In genomic region chr14:73238941-73239340, GRCh38 we compare ENCODE assay signal across 8 cellular contexts. TPM values are rescaled to one million over a fixed set of nuclear protein-coding genes. Genes with fewer than 3 reads are reported as not detected.
DNase-seq lines count a peak whose midpoint lies in the region; ATAC-seq and TF ChIP-seq lines count a peak whose summit lies in the region.
"Had no signal": no experiment of that assay in that cellular context is flagged by ENCODE, and none has a peak within 500 bp of the region (broad histone marks: within the 10 kb centered on the region; RNA-seq: fewer than 3 reads in every experiment).

No MANE protein-coding gene starts in this region.

- no peak overlapping the region for H4K5ac ChIP-seq in H9 (ENCODE audit: insufficient read length, low read depth, low read length)

- TF ChIP-seq CTCF in H9 (conservative IDR thresholded peaks at IDR 0.05) = no peak
- no peak for TF ChIP-seq CTCF in SK-N-SH (IDR thresholded peaks at IDR 0.05)
- no peak for TF ChIP-seq CTCF in thyroid gland (IDR thresholded peaks at IDR 0.05)

- H3K4me2 ChIP-seq in H9 (ENCODE audit: insufficient read depth, insufficient read length, low read length) (peak overlapping the region; percentile 47), SK-N-SH (peak overlapping the region; percentile 46; the same call in 1 of the 2 replicates)

- H2BK5ac ChIP-seq in H9 (ENCODE audit: insufficient read length, low read length) = no peak overlapping the region

- intact Hi-C loops in thyroid gland (cut with DNase I) = no loop called here

- H3K4me3 ChIP-seq in SK-N-SH (ENCODE audit: low read depth in 2 of 2, low read length in 1 of 2) = no peak overlapping the region
- H3K4me3 ChIP-seq in skeletal muscle cell (ENCODE audit: low read depth, low read length) = peak overlapping the region; percentile 13
- H3K4me3 ChIP-seq in thyroid gland (replicated peaks in 1 of 3) = peak overlapping the region in 1 of 3 donors; percentile 69

- peaks cover 7% of the 10 kb centered on the region for H3F3A ChIP-seq in SK-N-SH (replicated peaks; ENCODE audit: insufficient read depth)

- peaks cover 50 to 59% of the 10 kb centered on the region in 2 experiments for H3K4me1 Mint-ChIP-seq in H9

- H3K27me3 Mint-ChIP-seq in H9 (ENCODE audit: low read depth) = peaks cover 71% of the 10 kb centered on the region

- H3K23ac ChIP-seq in H9 (ENCODE audit: insufficient read length, low read depth, low read length) = no peak overlapping the region

- no peak overlapping the region for H3K56ac ChIP-seq in H9 (ENCODE audit: insufficient read length, low read depth, low read length)

- H4K20me1 ChIP-seq in H9 (ENCODE audit: control insufficient read depth, insufficient read depth, insufficient read length) = no peaks in the 10 kb centered on the region
- no peaks in the 10 kb centered on the region for H4K20me1 ChIP-seq in SK-N-SH (ENCODE audit: insufficient read depth)

- POLR2A ChIA-PET in SK-N-SH (lab: Yijun Ruan, JAX) = no interaction called here

- H3K36me3 Mint-ChIP-seq in H9 (ENCODE audit: insufficient read depth in 1 of 3, low read depth in 3 of 3) = peaks cover 0 to 3% (median 0%) of the 10 kb centered on the region in 3 experiments; a peak in 1 of 7 replicates

- H3K79me2 ChIP-seq in H9 (ENCODE audit: insufficient read depth, low read length) = no peaks in the 10 kb centered on the region
- no peaks in the 10 kb centered on the region for H3K79me2 ChIP-seq in SK-N-SH (ENCODE audit: insufficient read depth)

- TF ChIP-seq RAD21 in SK-N-SH (IDR thresholded peaks at IDR 0.05; ENCODE audit: low read length) = no peak

- H3K9ac ChIP-seq in H9 (ENCODE audit: extremely low read depth, insufficient read length, low read length) (no peak overlapping the region), SK-N-SH (no peak overlapping the region)

- H3K4me3 Mint-ChIP-seq in H9 = peak overlapping the region; percentile 55 to 77

- peaks cover 16% of the 10 kb centered on the region for H3K23me2 ChIP-seq in H9 (ENCODE audit: insufficient read length, low read depth, low read length, poor library complexity, severe bottlenecking)

- H3K27me3 ChIP-seq in H9 (ENCODE audit: insufficient read depth, low read length) (peaks cover 20% of the 10 kb centered on the region), SK-N-SH (ENCODE audit: insufficient read depth) (peaks cover 39% of the 10 kb centered on the region), thyroid gland (no peaks in the 10 kb centered on the region)

- no peak overlapping the region for H2BK15ac ChIP-seq in H9 (ENCODE audit: low read depth, low read length)

- H3K36me3 ChIP-seq in SK-N-SH (replicated peaks in 1 of 2; ENCODE audit: control insufficient read depth in 1 of 2, insufficient read depth in 2 of 2, low read length in 1 of 2) (no peaks in the 10 kb centered on the region), thyroid gland (no peaks in the 10 kb centered on the region)

- no peak overlapping the region for H2BK20ac ChIP-seq in H9 (ENCODE audit: low read depth, low read length, poor library complexity, severe bottlenecking)

- no peak overlapping the region for H2BK120ac ChIP-seq in H9 (ENCODE audit: low read depth, low read length, poor library complexity, severe bottlenecking)

- TF ChIP-seq EP300 in SK-N-SH (IDR thresholded peaks at IDR 0.05; ENCODE audit: borderline replicate concordance in 1 of 2, low read depth in 1 of 2, low read length in 1 of 2) = no peak

- H3K27ac Mint-ChIP-seq in H9 = no peak overlapping the region

- H3K4me1 ChIP-seq in H9 (ENCODE audit: insufficient read depth, low read length) = peaks cover 4% of the 10 kb centered on the region; the same call in 1 of the 2 replicates
- H3K4me1 ChIP-seq in SK-N-SH (ENCODE audit: control insufficient read depth in 1 of 2, insufficient read depth in 2 of 2, low read depth in 1 of 2, low read length in 1 of 2) = peaks cover 8 to 16% of the 10 kb centered on the region in 2 experiments; a peak in 3 of 4 replicates
- H3K4me1 ChIP-seq in thyroid gland = peaks cover 33 to 57% of the 10 kb centered on the region in 2 donors

- no peak overlapping the region for H3K18ac ChIP-seq in H9 (ENCODE audit: insufficient read length, low read depth, low read length)

- no peaks in the 10 kb centered on the region for H3K9me3 ChIP-seq in H9 (ENCODE audit: control insufficient read depth, low read depth, low read length)
- H3K9me3 ChIP-seq in SK-N-SH = no peaks in the 10 kb centered on the region
- H3K9me3 ChIP-seq in thyroid gland = no peaks in the 10 kb centered on the region

- no peak overlapping the region for H2AK5ac ChIP-seq in H9 (ENCODE audit: insufficient read length, low read length)

- no peak overlapping the region for H4K8ac ChIP-seq in H9 (replicated peaks; ENCODE audit: insufficient read length, low read depth, low read length)

- no peak for TF ChIP-seq POLR2A in thyroid gland (IDR thresholded peaks at IDR 0.05)

- CTCF ChIA-PET in SK-N-SH (lab: Yijun Ruan, JAX) = interaction anchor here (1.5 to 2.1 kb wide), 2 partner anchors 20 to 233 kb away, joined by 3 to 6 read pairs; no protein-coding TSS in a partner anchor

- H2AFZ ChIP-seq in H9 (ENCODE audit: low read length) (no peak overlapping the region), SK-N-SH (ENCODE audit: low read depth) (no peak overlapping the region)

- no peak overlapping the region for H4K91ac ChIP-seq in H9 (ENCODE audit: insufficient read length, low read depth, low read length)

- H3K9me2 ChIP-seq in SK-N-SH = no peaks in the 10 kb centered on the region

- no peak overlapping the region for H3K4ac ChIP-seq in H9 (ENCODE audit: low read depth, low read length)

- H3K9me3 Mint-ChIP-seq in H9 = no peaks in the 10 kb centered on the region; a peak in 1 of 5 replicates

- DNase-seq in H9 (no peak), SK-N-SH (peak; percentile 25), hepatic stellate cell (ENCODE audit: low spot score) (peak; percentile 19), skeletal muscle cell (ENCODE audit: low read depth) (no peak), thyroid gland (no peak), anterior cingulate cortex (lab: John Stamatoyannopoulos, UW) (no peak)

- no peak overlapping the region for H2BK12ac ChIP-seq in H9 (ENCODE audit: insufficient read length, low read depth, low read length)

- WGBS in H9 (ENCODE audit: extremely low coverage, insufficient read length, low lambda C conversion rate) = no CpG with 5 or more reads among the region's 11 CpGs
- 93% methylated on average over 11 of the region's 11 CpGs for WGBS in SK-N-SH (ENCODE audit: low lambda C conversion rate)
- WGBS in thyroid gland, 2 donors = 80% methylated on average over 11 of the region's 11 CpGs

- no peak for ATAC-seq in HG02678 (IDR thresholded peaks at IDR 0.05; ENCODE audit: unreplicated experiment)

- no peak overlapping the region for H3T11ph ChIP-seq in H9 (ENCODE audit: low read length)

- no peak overlapping the region for H3K14ac ChIP-seq in H9 (ENCODE audit: insufficient read depth, low read length)

- H3K27ac ChIP-seq in H9 (ENCODE audit: insufficient read length, low read depth, low read length) (no peak overlapping the region), SK-N-SH (ENCODE audit: low read depth in 2 of 2, low read length in 1 of 2) (no peak overlapping the region), thyroid gland (peak overlapping the region in 1 of 3 donors; percentile 81)

- H3K79me1 ChIP-seq in H9 (ENCODE audit: insufficient read depth, low read depth, low read length, poor library complexity, severe bottlenecking) = no peaks in the 10 kb centered on the region

TF ChIP-seq in SK-N-SH, 30 proteins besides CTCF, POLR2A, EP300 and RAD21 (continues in another document):
- TF ChIP-seq REST (IDR thresholded peaks at IDR 0.05; ENCODE audit: low read depth, low read length) = no peak
- no peak for TF ChIP-seq RXRA (IDR thresholded peaks at IDR 0.05; ENCODE audit: borderline replicate concordance, low read depth)
- TF ChIP-seq SIN3A (IDR thresholded peaks at IDR 0.05; ENCODE audit: borderline replicate concordance, low read depth, low read length) = no peak
- no peak for TF ChIP-seq USF2 (IDR thresholded peaks at IDR 0.05; ENCODE audit: borderline replicate concordance, low read depth, low read length)
- TF ChIP-seq JUND (IDR thresholded peaks at IDR 0.05) = no peak
- TF ChIP-seq TCF12 (IDR thresholded peaks at IDR 0.05) = no peak
- TF ChIP-seq MEF2A (IDR thresholded peaks at IDR 0.05; ENCODE audit: borderline replicate concordance, low read depth) = no peak

RNA-seq across cellular contexts. Expression of gene PAPLN, which starts 1.6 kb away (rescaled TPM):
- total RNA-seq in H9 (2021) (6.9 and 8.5 TPM in 2 replicates), thyroid gland (10 to 100 TPM; 23.2 to 82.8 (median 48.4) TPM)
- polyA plus RNA-seq in SK-N-SH (2012; rRNA removed) = 0.13 and 0.15 TPM in 2 replicates
- polyA plus RNA-seq in SK-N-SH (2012; cell fraction: cytosol; rRNA removed) = 0.05 and 0.14 TPM in 2 replicates
- polyA plus RNA-seq in SK-N-SH (2012; cell fraction: nucleus; rRNA removed) = 0.55 and 0.71 TPM in 2 replicates
- total RNA-seq: G401 had no signal

Comparison
In these comparisons a context has a peak if more than half of its experiments do, and no peak if none do; other contexts are left out.
1. DNase-seq: peak in SK-N-SH (single experiment) and hepatic stellate cell (single experiment); none in H9 (single experiment), skeletal muscle cell (single experiment), thyroid gland (0 of 2) and anterior cingulate cortex (0 of 58).